In genomic region chr5:132385321-132386105, GRCh38 we compare ENCODE assay signal across 8 cellular contexts. TPM values are rescaled to one million over a fixed set of nuclear protein-coding genes. Genes with fewer than 3 reads are reported as not detected.
DNase-seq lines count a peak whose midpoint lies in the region; ATAC-seq and TF ChIP-seq lines count a peak whose summit lies in the region.

No MANE protein-coding gene starts in this region.

- in situ Hi-C loops in GM13977 (cut with MboI; ENCODE audit: low pct_unique_long_range_greater_than_20kb, low sequenced_read_pairs, unreplicated experiment) = loop anchor here (10.0 kb wide), 2 partner anchors 109 to 439 kb away; partner anchors contain the start of gene IRF1

- no peak overlapping the region for H3K4me3 ChIP-seq in AG04449 (ENCODE audit: low read depth, low read length)
- H3K4me3 ChIP-seq in colonic mucosa = no peak overlapping the region
- no peak overlapping the region for H3K4me3 ChIP-seq in lung

- no peak for DNase-seq in AG04449 (ENCODE audit: low read depth, low spot score)
- DNase-seq in GM13977 (ENCODE audit: low spot score) = peak; percentile 63
- peak; percentile 60 for DNase-seq in NCI-H1105 treated with DMSO at 0.1 percent for 48 hours (lab: John Stamatoyannopoulos, UW)
- peak; percentile 58 to 66 for DNase-seq in activated CD4-positive, alpha-beta T cell treated with anti-CD3 and anti-CD28 coated beads for 4 hours
- DNase-seq in colonic mucosa = peak; percentile 72
- peak; percentile 69 for DNase-seq in lung (ENCODE audit: low spot score)
- peak; percentile 32 for DNase-seq in stimulated activated CD8-positive, alpha-beta memory T cell treated with anti-CD3 and anti-CD28 coated beads, Interleukin-15, amount 100 ng/mL, for 1 hour (ENCODE audit: low read depth)

- intact Hi-C loops in colonic mucosa (cut with DNase I) = loop anchor here (2.0 to 10.0 kb wide), 3 partner anchors 113 to 439 kb away; no protein-coding TSS in a partner anchor

- CTCF ChIA-PET in AG04449 (lab: Yijun Ruan, JAX) = interaction anchor here (0.8 to 16.9 kb wide), 47 partner anchors 10 to 1560 kb away, joined by 3 to 610 read pairs (median 6); partner anchors contain the start of genes GDF9, IRF1, KIF3A and LEAP2

- H3K27ac ChIP-seq in colonic mucosa (no peak overlapping the region), lung (ENCODE audit: low read depth in 1 of 2, low read length in 1 of 2) (peak overlapping the region in 1 of 2 donors; percentile 27)

- H3K4me1 ChIP-seq in colonic mucosa = peaks cover 9% of the 10 kb centered on the region
- H3K4me1 ChIP-seq in lung (ENCODE audit: control insufficient read depth in 2 of 2, insufficient read depth in 2 of 2, low read length in 2 of 2) = peaks cover 6 to 21% of the 10 kb centered on the region in 2 donors

- H3K9me3 ChIP-seq in colonic mucosa = no peaks in the 10 kb centered on the region
- H3K9me3 ChIP-seq in lung (ENCODE audit: control insufficient read depth in 2 of 2, insufficient read depth in 1 of 2, low read length in 1 of 2) = no peaks in the 10 kb centered on the region

- H3K9ac ChIP-seq in colonic mucosa (ENCODE audit: low read depth in 2 of 2, low read length in 2 of 2) = peak overlapping the region in 1 of 2 donors; percentile 74

- 28 to 35% methylated on average over 9 of the region's 9 CpGs for WGBS in lung, 2 donors

- peak; percentile 74 for TF ChIP-seq CTCF in AG04449 (IDR thresholded peaks at IDR 0.05; ENCODE audit: insufficient read depth, low read length, missing control alignments)
- TF ChIP-seq CTCF in GM13977 (IDR thresholded peaks at IDR 0.05; ENCODE audit: extremely low read depth, insufficient read depth, missing control alignments) = peak; percentile 66
- peak; percentile 77 for TF ChIP-seq CTCF in colonic mucosa (IDR thresholded peaks at IDR 0.05)
- TF ChIP-seq CTCF in lung (IDR thresholded peaks at IDR 0.05; ENCODE audit: control extremely low read depth, extremely low read depth) = peak; percentile 87

- H3K27me3 ChIP-seq in colonic mucosa (no peaks in the 10 kb centered on the region), lung (ENCODE audit: control insufficient read depth, insufficient read depth) (no peaks in the 10 kb centered on the region)

- H3K36me3 ChIP-seq in colonic mucosa (no peaks in the 10 kb centered on the region), lung (ENCODE audit: control insufficient read depth in 2 of 2, insufficient read depth in 2 of 2, low read length in 2 of 2) (peaks cover 0 to 9% of the 10 kb centered on the region in 2 donors)

- no peak for ATAC-seq in lung (ENCODE audit: insufficient read depth, low FRiP score)
- no peak for ATAC-seq in GM18858 (IDR thresholded peaks at IDR 0.05; ENCODE audit: unreplicated experiment)

- POLR2A ChIA-PET in AG04449 (lab: Yijun Ruan, JAX) = no interaction called here

RNA-seq across cellular contexts. Expression of gene SLC22A5, which starts 16.0 kb away (rescaled TPM):
- total RNA-seq in colonic mucosa (10 to 100 TPM; 26.0 to 38.6 TPM), lung (10 to 100 TPM in 1 of 2 donors, 1 to 10 TPM in 1; 8.5 to 12.7 TPM)
- polyA plus RNA-seq in lung = 1 to 10 TPM; 4.6 to 7.2 TPM
